In genomic region chr16:502179-502943, GRCh38 we compare ENCODE assay signal across 1 cellular context.
TF ChIP-seq lines count a peak whose summit lies in the region.

No MANE protein-coding gene starts in this region.

TF ChIP-seq in GM23338, 12 proteins besides CTCF, POLR2A, EP300 and RAD21 (continued from another document):
- TF ChIP-seq REST (IDR thresholded peaks at IDR 0.05; ENCODE audit: unreplicated experiment) (no peak), POLR2AphosphoS5 (IDR thresholded peaks at IDR 0.05; ENCODE audit: low read depth) (no peak), ETS1 (IDR thresholded peaks at IDR 0.05) (no peak), NANOG (IDR thresholded peaks at IDR 0.05; ENCODE audit: borderline replicate concordance) (no peak), JUNB (IDR thresholded peaks at IDR 0.05; ENCODE audit: unreplicated experiment) (no peak), ZNF462 (CRISPR knock-in tag; IDR thresholded peaks at IDR 0.05) (no peak), ZNF114 (CRISPR knock-in tag; IDR thresholded peaks at IDR 0.05) (no peak), CREB1 (CRISPR knock-in tag; IDR thresholded peaks at IDR 0.05; ENCODE audit: low read depth) (no peak)
TF ChIP-seq in GM23338: peak in this region for 0.
